9 cellular contexts compared by ENCODE assay signal in the genomic region with DNA sequence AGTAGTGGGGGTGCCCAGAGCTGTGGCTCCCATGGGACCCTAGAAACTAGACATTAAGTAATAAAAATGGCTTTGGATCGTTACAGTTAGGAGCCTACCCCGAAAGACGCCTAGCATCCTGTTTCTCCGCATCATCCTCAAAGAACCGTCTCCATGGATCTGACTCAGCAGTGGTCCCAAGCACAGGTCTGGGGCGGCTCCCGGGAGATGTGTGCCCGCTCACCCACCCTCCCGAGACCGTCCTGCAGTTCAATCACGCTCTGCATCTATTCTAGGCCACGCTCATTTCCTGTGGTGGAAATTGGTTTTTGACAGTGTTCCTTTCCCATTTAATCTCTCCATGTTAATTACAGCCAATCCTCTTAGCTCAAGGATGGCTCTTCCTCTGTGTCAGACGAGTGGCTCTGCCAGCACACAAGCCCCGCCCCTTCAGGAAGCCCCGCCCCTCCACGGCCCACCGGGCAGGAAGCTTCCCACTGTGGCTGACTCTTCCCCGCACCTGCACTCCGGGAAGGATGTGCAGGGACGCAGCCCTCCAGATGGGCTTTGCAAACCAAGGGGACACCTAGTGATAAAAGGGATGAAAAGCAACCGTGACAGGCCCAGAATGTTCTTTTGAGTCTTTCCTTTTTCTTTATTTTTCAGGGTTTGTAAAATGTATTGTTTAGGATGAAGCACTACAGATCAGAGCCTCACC. TPM values are rescaled to one million over a fixed set of nuclear protein-coding genes. Genes with fewer than 3 reads are reported as not detected.
DNase-seq lines count a peak whose midpoint lies in the region; ATAC-seq, FAIRE-seq and TF ChIP-seq lines count a peak whose summit lies in the region.
"Had no signal": no experiment of that assay in that cellular context is flagged by ENCODE, and none has a peak within 500 bp of the region (broad histone marks: within the 10 kb centered on the region; RNA-seq: fewer than 3 reads in every experiment).

No MANE protein-coding gene starts in this region.

- no peaks in the 10 kb centered on the region for H3K9me3 Mint-ChIP-seq in Calu3 (ENCODE audit: low read depth, unreplicated experiment)

- TF ChIP-seq POLR2A in spleen (IDR thresholded peaks at IDR 0.05): no peak

- H3K4me1 ChIP-seq in right cardiac atrium (ENCODE audit: control insufficient read depth, insufficient read depth, low read length) (peaks cover 4% of the 10 kb centered on the region), spleen (peaks cover 9 to 18% (median 14%) of the 10 kb centered on the region in 6 donors)

- DNase-seq in Calu3: peak; percentile 48
- DNase-seq in HuH-7 (ENCODE audit: low spot score): peak; percentile 28
- peak; percentile 37 for DNase-seq in RCC 7860 (ENCODE audit: low spot score)
- peak; percentile 57 for DNase-seq in activated naive CD4-positive, alpha-beta T cell treated with Interleukin-2 at 50 U/mL for 16 hours
- peak; percentile 56 to 84 (median 83) for DNase-seq in right cardiac atrium
- DNase-seq in spleen: peak; percentile 88

- CTCF ChIA-PET in Calu3 (lab: Charles Lee): interaction anchor here (0.7 kb wide), 1 partner anchor 238 kb away, joined by 4 read pairs; no protein-coding TSS in a partner anchor

- H3K27ac ChIP-seq in right cardiac atrium (ENCODE audit: low read length) (no peak overlapping the region), spleen (no peak overlapping the region)

- H3K4me3 Mint-ChIP-seq in Calu3 (ENCODE audit: low read depth, unreplicated experiment): no peak overlapping the region

- BruUV-seq in Calu3 (replicated peaks; lab: Mats Ljungman, UMichigan): no TSS peak

- FAIRE-seq in RCC 7860 (lab: Jason Lieb, UNC): no peak

- intact Hi-C loops in Calu3 (cut with micrococcal nuclease; ENCODE audit: unreplicated experiment) (no loop called here), right cardiac atrium (cut with DNase I) (loop anchor here in 3 of 4 donors (5.0 to 10.0 kb wide), 2 partner anchors 237 to 239 kb away; no protein-coding TSS in a partner anchor), spleen (cut with DNase I; ENCODE audit: low total_unique reads) (no loop called here)

- H3K27ac Mint-ChIP-seq in Calu3 (ENCODE audit: unreplicated experiment): no peak overlapping the region

- H3K27me3 Mint-ChIP-seq in Calu3 (ENCODE audit: unreplicated experiment): no peaks in the 10 kb centered on the region

- 32% methylated on average over 21 of the region's 21 CpGs for WGBS in right cardiac atrium
- 17 to 24% (median 21%) methylated on average over 19 to 21 of the region's 21 CpGs for WGBS in spleen, 5 donors

- no peaks in the 10 kb centered on the region for H3K36me3 Mint-ChIP-seq in Calu3 (ENCODE audit: insufficient read depth, unreplicated experiment)

- H3K27me3 ChIP-seq in right cardiac atrium (ENCODE audit: control insufficient read depth, insufficient read depth) (no peaks in the 10 kb centered on the region), spleen (replicated peaks in 1 of 7) (peaks cover 0 to 9% (median 0%) of the 10 kb centered on the region in 7 donors)

- H3K36me3 ChIP-seq in spleen: no peaks in the 10 kb centered on the region

- H3K4me1 Mint-ChIP-seq in Calu3 (ENCODE audit: low read depth, unreplicated experiment): no peaks in the 10 kb centered on the region

- ATAC-seq in GM21390 (IDR thresholded peaks at IDR 0.05; ENCODE audit: unreplicated experiment) (peak; percentile 85), right cardiac atrium (peak; percentile 75 to 77), GM18520 (IDR thresholded peaks at IDR 0.05; ENCODE audit: unreplicated experiment) (no peak)

- H3K9me3 ChIP-seq in right cardiac atrium (ENCODE audit: control insufficient read depth, low read length): no peaks in the 10 kb centered on the region
- H3K9me3 ChIP-seq in spleen: no peaks in the 10 kb centered on the region

- no peak for TF ChIP-seq CTCF in Calu3 (IDR thresholded peaks at IDR 0.05; ENCODE audit: unreplicated experiment)
- TF ChIP-seq CTCF in spleen (IDR thresholded peaks at IDR 0.05 in 8 of 11, conservative IDR thresholded peaks at IDR 0.05 in 3 of 11): peak in 6 of 11 experiments; percentile 10 to 46 (median 28)

- no peak overlapping the region for H3K4me3 ChIP-seq in right cardiac atrium (ENCODE audit: low read length)
- H3K4me3 ChIP-seq in spleen: peak overlapping the region in 3 of 8 donors; percentile 2 to 52 (median 5)

RNA-seq across cellular contexts. Expression of a gene that starts 34.5 kb away (rescaled TPM):
- total RNA-seq in Calu3 (2022) (not detected in 2 replicates), right cardiac atrium (not detected), spleen (not detected)
- polyA plus RNA-seq in right cardiac atrium (not detected), spleen (under 1 TPM in 2 of 3 donors, not detected in 1; 0.20 to 0.26 TPM)
- polyA plus RNA-seq: adipose tissue had no signal

Comparison
In these comparisons a context has a peak if more than half of its experiments do, and no peak if none do; other contexts are left out.
1. DNase-seq: peak in every context shown above with its lines; median percentile 88 in spleen; 83 in right cardiac atrium; 57 in activated naive CD4-positive, alpha-beta T cell treated with Interleukin-2 at 50 U/mL for 16 hours; 48 in Calu3; 37 in RCC 7860; 28 in HuH-7.
2. intact Hi-C loops: an anchor here in right cardiac atrium (5.0 to 10.0 kb wide); none called in Calu3 and spleen.